In the genomic region with DNA sequence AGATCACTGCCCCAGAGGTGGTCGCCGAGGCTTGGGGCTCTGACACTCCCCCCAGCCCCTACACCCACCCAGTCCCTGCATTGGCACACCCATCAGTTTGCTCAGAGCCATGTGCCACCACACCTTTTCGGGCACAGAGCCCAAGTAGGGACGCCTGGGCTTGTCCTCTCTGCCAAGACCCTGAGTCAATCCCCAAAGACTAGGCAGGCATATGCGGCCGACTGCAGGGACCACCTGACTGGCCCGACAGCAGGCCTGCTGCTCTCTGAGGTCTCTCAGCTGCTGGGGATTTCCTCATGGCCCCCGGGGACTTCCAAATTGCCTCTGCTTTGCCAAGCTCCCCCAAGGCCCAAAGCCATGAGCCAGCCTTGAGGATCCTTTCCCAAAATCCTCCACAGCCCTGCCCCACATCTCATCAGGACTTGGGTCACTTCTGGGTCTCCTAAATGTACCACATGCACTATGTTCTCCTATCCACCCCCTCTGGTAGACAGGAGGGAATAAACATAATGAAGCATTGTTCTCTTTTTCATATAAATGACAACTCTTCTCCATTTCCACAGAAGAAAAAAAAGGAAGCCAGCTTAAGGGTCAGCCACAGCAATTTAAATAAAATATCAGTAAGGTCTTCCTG, we compare ENCODE assay signal across 8 cellular contexts. TPM values are rescaled to one million over a fixed set of nuclear protein-coding genes. Genes with fewer than 3 reads are reported as not detected.
DNase-seq lines count a peak whose midpoint lies in the region; ATAC-seq, FAIRE-seq and TF ChIP-seq lines count a peak whose summit lies in the region.

No MANE protein-coding gene starts in this region.

- ATAC-seq in GM18858 (IDR thresholded peaks at IDR 0.05; ENCODE audit: unreplicated experiment) (peak; percentile 8), T-helper 17 cell (no peak), GM21717 (IDR thresholded peaks at IDR 0.05; ENCODE audit: unreplicated experiment) (no peak)

- no peaks in the 10 kb centered on the region for H3K27me3 Mint-ChIP-seq in T-helper 17 cell

- H3K4me2 ChIP-seq in skeletal muscle satellite cell (ENCODE audit: low read length): peak overlapping the region; percentile 97

- peaks cover 26% of the 10 kb centered on the region for H3K4me1 ChIP-seq in skeletal muscle satellite cell (ENCODE audit: control insufficient read depth, insufficient read depth, low read length)

- TF ChIP-seq CTCF in AG10803 (conservative IDR thresholded peaks at IDR 0.05; ENCODE audit: low read length) (no peak), foreskin fibroblast (IDR thresholded peaks at IDR 0.05; ENCODE audit: low read depth, low read length) (no peak)

- no peaks in the 10 kb centered on the region for H3K36me3 Mint-ChIP-seq in T-helper 17 cell (ENCODE audit: low read depth)

- H3K9me3 ChIP-seq in T-helper 17 cell (ENCODE audit: control insufficient read depth, low read length, poor library complexity, severe bottlenecking) (no peaks in the 10 kb centered on the region), skeletal muscle satellite cell (replicated peaks; ENCODE audit: low read length) (no peaks in the 10 kb centered on the region)

- peak overlapping the region; percentile 48 for H3K4me3 ChIP-seq in AG10803 (ENCODE audit: low read length)
- peak overlapping the region; percentile 42 to 60 for H3K4me3 ChIP-seq in foreskin fibroblast (ENCODE audit: low read depth in 1 of 2, low read length in 2 of 2)
- peak overlapping the region; percentile 78 for H3K4me3 ChIP-seq in skeletal muscle satellite cell (ENCODE audit: low read length)

- H3K27ac Mint-ChIP-seq in T-helper 17 cell: peak overlapping the region; percentile 73

- H3K4me3 Mint-ChIP-seq in T-helper 17 cell: peak overlapping the region; percentile 80

- FAIRE-seq in RCC 7860 (lab: Jason Lieb, UNC): no peak

- H3K4me1 Mint-ChIP-seq in T-helper 17 cell: peaks cover 29% of the 10 kb centered on the region

- H3K27me3 ChIP-seq in skeletal muscle satellite cell (ENCODE audit: control insufficient read depth, insufficient read depth, low read length): no peaks in the 10 kb centered on the region

- DNase-seq in AG10803 (ENCODE audit: low read depth): no peak
- no peak for DNase-seq in T-helper 17 cell
- no peak for DNase-seq in foreskin fibroblast
- DNase-seq in RCC 7860 (ENCODE audit: low spot score): no peak
- no peak for DNase-seq in SW480 (ENCODE audit: low spot score)

- H3K36me3 ChIP-seq in skeletal muscle satellite cell (ENCODE audit: insufficient read depth, low read length): no peaks in the 10 kb centered on the region

- peak overlapping the region; percentile 79 for H3K9ac ChIP-seq in skeletal muscle satellite cell (ENCODE audit: low read depth, low read length)

RNA-seq across cellular contexts. Expression of a gene that starts 30.6 kb away (rescaled TPM):
- total RNA-seq in T-helper 17 cell: 100 to 1,000 TPM; 142 to 153 TPM
- 19.9 and 29.2 TPM in 2 replicates for total RNA-seq in skeletal muscle satellite cell (2012; rRNA removed)
